25 cellular contexts compared by ENCODE assay signal in genomic region chr6:77474973-77475372, GRCh38. TPM values are rescaled to one million over a fixed set of nuclear protein-coding genes. Genes with fewer than 3 reads are reported as not detected.
DNase-seq lines count a peak whose midpoint lies in the region; ATAC-seq and TF ChIP-seq lines count a peak whose summit lies in the region.
"Had no signal": no experiment of that assay in that cellular context is flagged by ENCODE, and none has a peak within 500 bp of the region (broad histone marks: within the 10 kb centered on the region; RNA-seq: fewer than 3 reads in every experiment).

No MANE protein-coding gene starts in this region.

- no peaks in the 10 kb centered on the region for H3K36me3 Mint-ChIP-seq in activated naive CD8-positive, alpha-beta T cell
- H3K36me3 Mint-ChIP-seq in activated naive CD8-positive, alpha-beta T cell treated with anti-CD3 and anti-CD28 coated beads for 36 hours, result no peaks in the 10 kb centered on the region
- no peaks in the 10 kb centered on the region for H3K36me3 Mint-ChIP-seq in effector memory CD8-positive, alpha-beta T cell (ENCODE audit: insufficient read depth)
- H3K36me3 Mint-ChIP-seq in stimulated activated memory B cell treated with anti-CD40 and anti-IgM and Interleukin-4, amounts not matched to agents 10 μg/mL and 1 μg/mL and 100 μg/mL, for 72 hours, result no peaks in the 10 kb centered on the region

- peak overlapping the region; percentile 80 for H2AFZ ChIP-seq in KMS-11 (ENCODE audit: low read depth)

- H3K36me3 ChIP-seq in KMS-11 (ENCODE audit: insufficient read depth), result no peaks in the 10 kb centered on the region

- no peak for TF ChIP-seq CTCF in KMS-11 (conservative IDR thresholded peaks at IDR 0.05; ENCODE audit: low read depth, low read length)
- no peak for TF ChIP-seq CTCF in GM13977 (IDR thresholded peaks at IDR 0.05; ENCODE audit: extremely low read depth, insufficient read depth, missing control alignments)

- H3K4me1 ChIP-seq in KMS-11 (ENCODE audit: low read depth, poor library complexity, severe bottlenecking), result peaks cover 5% of the 10 kb centered on the region

- H3K27ac Mint-ChIP-seq in activated naive CD8-positive, alpha-beta T cell, result no peak overlapping the region
- H3K27ac Mint-ChIP-seq in activated naive CD8-positive, alpha-beta T cell treated with anti-CD3 and anti-CD28 coated beads for 36 hours, result no peak overlapping the region
- H3K27ac Mint-ChIP-seq in effector memory CD8-positive, alpha-beta T cell, result peak overlapping the region in 1 of 2 donors; percentile 41
- no peak overlapping the region for H3K27ac Mint-ChIP-seq in stimulated activated memory B cell treated with anti-CD40 and anti-IgM and Interleukin-4, amounts not matched to agents 10 μg/mL and 1 μg/mL and 100 μg/mL, for 72 hours

- H3K4me3 Mint-ChIP-seq in activated naive CD8-positive, alpha-beta T cell, result peak overlapping the region; percentile 31
- H3K4me3 Mint-ChIP-seq in activated naive CD8-positive, alpha-beta T cell treated with anti-CD3 and anti-CD28 coated beads for 36 hours, result no peak overlapping the region
- peak overlapping the region; percentile 63 to 70 for H3K4me3 Mint-ChIP-seq in effector memory CD8-positive, alpha-beta T cell
- H3K4me3 Mint-ChIP-seq in stimulated activated memory B cell treated with anti-CD40 and anti-IgM and Interleukin-4, amounts not matched to agents 10 μg/mL and 1 μg/mL and 100 μg/mL, for 72 hours, result no peak overlapping the region

- H3K9me3 Mint-ChIP-seq in activated naive CD8-positive, alpha-beta T cell (ENCODE audit: low read depth), result no peaks in the 10 kb centered on the region
- H3K9me3 Mint-ChIP-seq in activated naive CD8-positive, alpha-beta T cell treated with anti-CD3 and anti-CD28 coated beads for 36 hours, result no peaks in the 10 kb centered on the region
- H3K9me3 Mint-ChIP-seq in effector memory CD8-positive, alpha-beta T cell, result peaks cover 4 to 9% of the 10 kb centered on the region in 2 donors
- H3K9me3 Mint-ChIP-seq in stimulated activated memory B cell treated with anti-CD40 and anti-IgM and Interleukin-4, amounts not matched to agents 10 μg/mL and 1 μg/mL and 100 μg/mL, for 72 hours, result no peaks in the 10 kb centered on the region

- no peaks in the 10 kb centered on the region for H4K20me1 ChIP-seq in KMS-11 (ENCODE audit: insufficient read depth)

- no peak for DNase-seq in activated naive CD8-positive, alpha-beta T cell treated with anti-CD3 and anti-CD28 coated beads for 36 hours
- no peak for DNase-seq in effector memory CD8-positive, alpha-beta T cell
- DNase-seq in GM13977 (ENCODE audit: low spot score), result no peak
- DNase-seq: ACHN, AML-193, COR-L47, DMS 273 treated with DMSO at 0.1 percent for 48 hours, DND-41, GM23248, HCEC 1CT, NCI-H1105 treated with DMSO at 0.1 percent for 48 hours, NCI-H1694, NCI-H2081 treated with DMSO at 0.1 percent for 48 hours, NCI-H446 treated with DMSO at 0.1 percent for 48 hours, PC-9, SIG-M5 had no signal

- H3K9ac ChIP-seq in KMS-11, result no peak overlapping the region
- H3K9ac ChIP-seq: GM23248 had no signal

- no peak overlapping the region for H3K27ac ChIP-seq in KMS-11
- H3K27ac ChIP-seq: C4-2B, GM23248, PC-9, RWPE1 had no signal

- ATAC-seq in effector memory CD8-positive, alpha-beta T cell (replicated peaks), result no peak
- peak; percentile 39 for ATAC-seq in stimulated activated memory B cell treated with anti-CD40 and anti-IgM and Interleukin-4, amounts not matched to agents 10 μg/mL and 1 μg/mL and 100 μg/mL, for 72 hours
- no peak for ATAC-seq in GM18907 (IDR thresholded peaks at IDR 0.05; ENCODE audit: unreplicated experiment)
- ATAC-seq in esophagus mucosa, result no peak
- ATAC-seq: SK-N-SH treated with all-trans-retinoic acid at 6 μM for 48 hours had no signal

- no peak overlapping the region for H3K4me2 ChIP-seq in KMS-11

- no peaks in the 10 kb centered on the region for H3K79me2 ChIP-seq in KMS-11 (ENCODE audit: insufficient read depth, low read depth)

- peaks cover 2% of the 10 kb centered on the region for H3K27me3 Mint-ChIP-seq in activated naive CD8-positive, alpha-beta T cell
- peaks cover 2% of the 10 kb centered on the region for H3K27me3 Mint-ChIP-seq in activated naive CD8-positive, alpha-beta T cell treated with anti-CD3 and anti-CD28 coated beads for 36 hours
- H3K27me3 Mint-ChIP-seq in effector memory CD8-positive, alpha-beta T cell, result no peaks in the 10 kb centered on the region
- H3K27me3 Mint-ChIP-seq in stimulated activated memory B cell treated with anti-CD40 and anti-IgM and Interleukin-4, amounts not matched to agents 10 μg/mL and 1 μg/mL and 100 μg/mL, for 72 hours, result no peaks in the 10 kb centered on the region

- H3K4me3 ChIP-seq in KMS-11 (IDR thresholded peaks at IDR 0.05; ENCODE audit: insufficient read depth, low read depth, low read length), result no peak overlapping the region

- in situ Hi-C loops in GM13977 (cut with MboI; ENCODE audit: low pct_unique_long_range_greater_than_20kb, low sequenced_read_pairs, unreplicated experiment), result no loop called here

- no peaks in the 10 kb centered on the region for H3K27me3 ChIP-seq in KMS-11 (ENCODE audit: insufficient read depth, low read depth)

- H3K4me1 Mint-ChIP-seq in activated naive CD8-positive, alpha-beta T cell (ENCODE audit: low read depth), result peaks cover 11% of the 10 kb centered on the region
- H3K4me1 Mint-ChIP-seq in activated naive CD8-positive, alpha-beta T cell treated with anti-CD3 and anti-CD28 coated beads for 36 hours, result peaks cover 4% of the 10 kb centered on the region
- peaks cover 8 to 13% of the 10 kb centered on the region in 2 donors for H3K4me1 Mint-ChIP-seq in effector memory CD8-positive, alpha-beta T cell (ENCODE audit: low read depth in 2 of 2)
- H3K4me1 Mint-ChIP-seq in stimulated activated memory B cell treated with anti-CD40 and anti-IgM and Interleukin-4, amounts not matched to agents 10 μg/mL and 1 μg/mL and 100 μg/mL, for 72 hours, result peaks cover 12% of the 10 kb centered on the region

RNA-seq across cellular contexts. Expression of gene HTR1B, which starts 11.7 kb away (rescaled TPM):
- not detected for total RNA-seq in activated naive CD8-positive, alpha-beta T cell treated with anti-CD3 and anti-CD28 coated beads for 36 hours
- 0.08 TPM for total RNA-seq in esophagus mucosa
- total RNA-seq: G401, GM23248, PC-9 had no signal

Comparison
In these comparisons a context has a peak if more than half of its experiments do, and no peak if none do; other contexts are left out.
1. H3K4me3 Mint-ChIP-seq: peak in activated naive CD8-positive, alpha-beta T cell (single experiment) and effector memory CD8-positive, alpha-beta T cell (2 of 2); none in activated naive CD8-positive, alpha-beta T cell treated with anti-CD3 and anti-CD28 coated beads for 36 hours (single experiment) and stimulated activated memory B cell treated with anti-CD40 and anti-IgM and Interleukin-4, amounts not matched to agents 10 μg/mL and 1 μg/mL and 100 μg/mL, for 72 hours (single experiment).